15 cellular contexts compared by ENCODE assay signal in the genomic region with DNA sequence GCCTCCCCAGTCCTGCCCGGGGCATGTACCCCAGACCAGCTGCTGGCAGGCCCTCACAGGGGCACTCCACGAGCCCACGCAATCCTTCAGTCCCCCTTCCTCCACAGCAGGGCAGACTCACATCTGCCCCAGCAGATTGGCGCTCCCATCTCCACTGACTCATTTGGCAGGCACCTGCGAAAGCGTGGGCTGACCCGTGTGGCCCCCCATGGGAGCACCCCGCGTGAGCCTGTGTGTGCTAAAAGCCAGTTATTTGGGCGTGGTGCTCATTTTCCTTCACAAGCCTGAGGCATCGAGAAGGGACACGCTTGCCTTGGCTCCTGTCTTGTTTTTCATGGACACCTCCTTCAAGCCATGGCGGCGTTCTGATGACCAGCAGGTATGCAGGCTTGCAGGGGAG. TPM values are rescaled to one million over a fixed set of nuclear protein-coding genes. Genes with fewer than 3 reads are reported as not detected.
DNase-seq lines count a peak whose midpoint lies in the region; ATAC-seq and TF ChIP-seq lines count a peak whose summit lies in the region.
"Had no signal": no experiment of that assay in that cellular context is flagged by ENCODE, and none has a peak within 500 bp of the region (broad histone marks: within the 10 kb centered on the region; RNA-seq: fewer than 3 reads in every experiment).

No MANE protein-coding gene starts in this region.

- H3K27ac ChIP-seq in left ventricle myocardium inferior (replicated peaks) (peak overlapping the region; percentile 49), heart right ventricle (peak overlapping the region in 1 of 10 donors; percentile 9), mammary epithelial cell (ENCODE audit: insufficient read depth, low read depth, low read length) (peak overlapping the region; percentile 12), suprapubic skin (peak overlapping the region; percentile 67)
- H3K27ac ChIP-seq: HL-60 had no signal

- in situ Hi-C loops in mammary epithelial cell (cut with MboI; ENCODE audit: low sequenced_read_pairs in 2 of 2) = loop anchor here in 1 of 2 donors (10.0 kb wide), 1 partner anchor 46 kb away; no protein-coding TSS in a partner anchor

- H4K20me1 ChIP-seq in mammary epithelial cell (ENCODE audit: insufficient read depth, low read length) = no peaks in the 10 kb centered on the region

- no peak overlapping the region for H2AFZ ChIP-seq in mammary epithelial cell (ENCODE audit: low read depth, low read length)

- H3K9me3 Mint-ChIP-seq in activated T-helper 17 cell treated with anti-CD3 and anti-CD28 coated beads, Interleukin-2, amount 50 U/mL, for 72 hours = no peaks in the 10 kb centered on the region
- H3K9me3 Mint-ChIP-seq: CD8-positive, alpha-beta T cell; IgD-negative memory B cell had no signal

- TF ChIP-seq CTCF in left ventricle myocardium inferior (IDR thresholded peaks at IDR 0.05; ENCODE audit: borderline replicate concordance) = no peak
- TF ChIP-seq CTCF in heart right ventricle (IDR thresholded peaks at IDR 0.05) = no peak
- no peak for TF ChIP-seq CTCF in mammary epithelial cell (conservative IDR thresholded peaks at IDR 0.05 in 1 of 2, IDR thresholded peaks at IDR 0.05 in 1 of 2; ENCODE audit: extremely low read depth in 1 of 2, insufficient read depth in 1 of 2, low read depth in 1 of 2, low read length in 2 of 2)
- no peak for TF ChIP-seq CTCF in fibroblast of mammary gland (conservative IDR thresholded peaks at IDR 0.05; ENCODE audit: control insufficient read depth, insufficient read depth, low read depth, low read length)
- TF ChIP-seq CTCF in suprapubic skin (IDR thresholded peaks at IDR 0.05) = no peak

- DNase-seq in left ventricle myocardium inferior (no peak), heart right ventricle (no peak), mammary epithelial cell (peak; percentile 62), fibroblast of mammary gland (ENCODE audit: low read depth) (peak; percentile 46), suprapubic skin (ENCODE audit: low spot score in 2 of 2) (no peak), posterior cingulate gyrus (no peak)
- DNase-seq: CD8-positive, alpha-beta T cell; Karpas-422; NCI-H2029 treated with DMSO at 0.1 percent for 48 hours; NCI-H510A; RPMI8226 had no signal

- H3K36me3 Mint-ChIP-seq in activated T-helper 17 cell treated with anti-CD3 and anti-CD28 coated beads, Interleukin-2, amount 50 U/mL, for 72 hours (ENCODE audit: low read depth) = no peaks in the 10 kb centered on the region
- H3K36me3 Mint-ChIP-seq: CD8-positive, alpha-beta T cell had no signal

- H3K9me3 ChIP-seq in left ventricle myocardium inferior (replicated peaks) (no peaks in the 10 kb centered on the region), heart right ventricle (no peaks in the 10 kb centered on the region), mammary epithelial cell (replicated peaks; ENCODE audit: insufficient read depth, low read length) (no peaks in the 10 kb centered on the region), suprapubic skin (no peaks in the 10 kb centered on the region)

- no peak overlapping the region for H3K27ac Mint-ChIP-seq in activated T-helper 17 cell treated with anti-CD3 and anti-CD28 coated beads, Interleukin-2, amount 50 U/mL, for 72 hours
- H3K27ac Mint-ChIP-seq: CD8-positive, alpha-beta T cell; IgD-negative memory B cell had no signal

- H3K4me2 ChIP-seq in mammary epithelial cell (ENCODE audit: insufficient read depth, low read depth, low read length) = peak overlapping the region; percentile 62

- H3K4me1 Mint-ChIP-seq in activated T-helper 17 cell treated with anti-CD3 and anti-CD28 coated beads, Interleukin-2, amount 50 U/mL, for 72 hours = peaks cover 5% of the 10 kb centered on the region

- H3K4me3 ChIP-seq in left ventricle myocardium inferior (no peak overlapping the region), heart right ventricle (no peak overlapping the region), mammary epithelial cell (replicated peaks in 1 of 3; ENCODE audit: insufficient read depth in 1 of 3, low read depth in 2 of 3, low read length in 3 of 3) (no peak overlapping the region), fibroblast of mammary gland (ENCODE audit: control insufficient read depth, low read depth, low read length) (no peak overlapping the region), suprapubic skin (no peak overlapping the region)

- H3K4me3 Mint-ChIP-seq in activated T-helper 17 cell treated with anti-CD3 and anti-CD28 coated beads, Interleukin-2, amount 50 U/mL, for 72 hours = no peak overlapping the region
- H3K4me3 Mint-ChIP-seq: CD8-positive, alpha-beta T cell; IgD-negative memory B cell had no signal

- no TSS peak for BruUV-seq in mammary epithelial cell (replicated peaks; lab: Mats Ljungman, UMichigan)

- TF ChIP-seq POLR2A in suprapubic skin (IDR thresholded peaks at IDR 0.05) = no peak

- dilution Hi-C loops in mammary epithelial cell (cut with HindIII; ENCODE audit: low sequenced_read_pairs) = loop anchor here (25.0 kb wide), 1 partner anchor 608 kb away; a partner anchor contains a TSS

- TF ChIP-seq EP300 in suprapubic skin (IDR thresholded peaks at IDR 0.05) = no peak

- H3K27me3 Mint-ChIP-seq in activated T-helper 17 cell treated with anti-CD3 and anti-CD28 coated beads, Interleukin-2, amount 50 U/mL, for 72 hours = no peaks in the 10 kb centered on the region

- H3K36me3 ChIP-seq in left ventricle myocardium inferior = no peaks in the 10 kb centered on the region
- H3K36me3 ChIP-seq in heart right ventricle = no peaks in the 10 kb centered on the region
- H3K36me3 ChIP-seq in mammary epithelial cell (ENCODE audit: insufficient read depth, low read length) = peaks cover 4% of the 10 kb centered on the region
- no peaks in the 10 kb centered on the region for H3K36me3 ChIP-seq in suprapubic skin

- intact Hi-C loops in left ventricle myocardium inferior (cut with micrococcal nuclease) (no loop called here), heart right ventricle (cut with DNase I) (loop anchor here in 7 of 10 donors (5.0 to 10.0 kb wide), 6 partner anchors 38 to 384 kb away; no protein-coding TSS in a partner anchor), mammary epithelial cell (cut with micrococcal nuclease) (loop anchor here (10.0 kb wide), 2 partner anchors 274 to 336 kb away; a partner anchor contains a TSS), posterior cingulate gyrus (cut with DNase I) (no loop called here)

- 87 to 90% methylated on average over 14 of the region's 14 CpGs for WGBS in heart right ventricle, 2 donors
- 3% methylated on average over 8 of the region's 14 CpGs for WGBS in mammary epithelial cell (ENCODE audit: low coverage, missing lambda C conversion rate)
- WGBS in suprapubic skin = 42% methylated on average over 14 of the region's 14 CpGs

- H3K4me1 ChIP-seq in left ventricle myocardium inferior (peaks cover 19% of the 10 kb centered on the region), heart right ventricle (peaks cover 0 to 17% (median 7%) of the 10 kb centered on the region in 9 donors), mammary epithelial cell (ENCODE audit: insufficient read depth, low read length) (peaks cover 57% of the 10 kb centered on the region), suprapubic skin (peaks cover 80% of the 10 kb centered on the region)

- CTCF ChIA-PET in mammary epithelial cell (lab: Charles Lee; ENCODE audit: low non-redundant PET) = interaction anchor here (0.6 kb wide), 1 partner anchor 28 kb away, joined by 4 read pairs; no protein-coding TSS in a partner anchor

- ATAC-seq in heart right ventricle (no peak), HG02623 (IDR thresholded peaks at IDR 0.05; ENCODE audit: unreplicated experiment) (no peak)
- no peak for ATAC-seq in activated T-helper 17 cell treated with anti-CD3 and anti-CD28 coated beads, Interleukin-2, amount 50 U/mL, for 72 hours (replicated peaks)
- ATAC-seq: CD8-positive, alpha-beta T cell had no signal

- H3K9ac ChIP-seq in mammary epithelial cell (ENCODE audit: insufficient read depth, low read length) = no peak overlapping the region

- H3K27me3 ChIP-seq in left ventricle myocardium inferior (ENCODE audit: low read depth) (no peaks in the 10 kb centered on the region), heart right ventricle (no peaks in the 10 kb centered on the region), mammary epithelial cell (ENCODE audit: insufficient read depth, low read length) (no peaks in the 10 kb centered on the region), suprapubic skin (no peaks in the 10 kb centered on the region)

- H3K79me2 ChIP-seq in mammary epithelial cell (ENCODE audit: insufficient read depth, low read length) = peaks cover 98% of the 10 kb centered on the region

RNA-seq across cellular contexts. Expression of a gene that starts 8.7 kb away (rescaled TPM):
- total RNA-seq in left ventricle myocardium inferior (22.9 TPM), heart right ventricle (10 to 100 TPM in 6 of 10 donors, 1 to 10 TPM in 4; 6.6 to 22.8 (median 11.6) TPM), mammary epithelial cell (100 to 1,000 TPM in 1 of 2 donors, 10 to 100 TPM in 1; 60.8 to 162 TPM), suprapubic skin (100 to 1,000 TPM; 112 to 176 (median 164) TPM)
- polyA plus RNA-seq in heart right ventricle (1 to 10 TPM; 4.0 to 4.4 TPM), mammary epithelial cell (103 TPM)
- 278 TPM for polyA minus RNA-seq in mammary epithelial cell
- total RNA-seq in activated T-helper 17 cell treated with anti-CD3 and anti-CD28 coated beads, Interleukin-2, amount 50 U/mL, for 72 hours = 1 to 10 TPM in 1 of 2 donors, under 1 TPM in 1; 0.78 to 2.3 TPM

Comparison
In these comparisons a context has a peak if more than half of its experiments do, and no peak if none do; other contexts are left out.
1. intact Hi-C loops: an anchor here in heart right ventricle (5.0 to 10.0 kb wide) and mammary epithelial cell (10.0 kb wide); none called in left ventricle myocardium inferior and posterior cingulate gyrus.
2. DNase-seq: peak in mammary epithelial cell (single experiment) and fibroblast of mammary gland (single experiment); none in left ventricle myocardium inferior (single experiment), heart right ventricle (0 of 2), suprapubic skin (0 of 2) and posterior cingulate gyrus (0 of 10).